Comparison of ENCODE assay signal across 1 cellular context in the genomic region with DNA sequence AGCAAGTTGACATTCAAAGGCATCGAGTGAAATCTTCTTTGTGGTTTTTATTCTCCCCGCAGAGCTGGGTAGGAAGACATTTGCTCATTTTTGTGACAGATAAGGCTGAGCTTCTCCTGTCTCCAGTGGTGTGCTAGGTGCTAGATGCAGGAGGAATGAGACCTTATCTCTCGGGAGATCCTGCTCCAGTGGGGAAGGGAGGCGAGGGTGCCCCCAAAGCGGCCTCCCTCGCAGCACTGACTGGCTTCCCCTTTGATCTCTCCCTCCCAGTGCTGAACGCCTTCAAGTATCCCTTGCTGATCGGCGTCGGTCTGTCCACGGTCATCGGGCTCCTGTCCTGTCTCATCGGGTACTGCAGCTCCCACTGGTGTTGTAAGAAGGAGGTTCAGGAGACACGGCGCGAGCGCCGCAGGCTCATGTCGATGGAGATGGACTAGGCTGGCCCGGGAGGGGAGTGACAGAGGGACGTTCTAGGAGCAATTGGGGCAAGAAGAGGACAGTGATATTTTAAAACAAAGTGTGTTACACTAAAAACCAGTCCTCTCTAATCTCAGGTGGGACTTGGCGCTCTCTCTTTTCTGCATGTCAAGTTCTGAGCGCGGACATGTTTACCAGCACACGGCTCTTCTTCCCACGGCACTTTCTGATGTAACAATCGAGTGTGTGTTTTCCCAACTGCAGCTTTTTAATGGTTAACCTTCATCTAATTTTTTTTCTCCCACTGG.
TF ChIP-seq lines count a peak whose summit lies in the region.

No MANE protein-coding gene starts in this region.

TF ChIP-seq in H1, 55 proteins besides CTCF, POLR2A, EP300 and RAD21 (continued from another document):
- no peak for TF ChIP-seq YY1 (IDR thresholded peaks at IDR 0.05; ENCODE audit: low read depth, low read length)
- TF ChIP-seq, protein P1, sequence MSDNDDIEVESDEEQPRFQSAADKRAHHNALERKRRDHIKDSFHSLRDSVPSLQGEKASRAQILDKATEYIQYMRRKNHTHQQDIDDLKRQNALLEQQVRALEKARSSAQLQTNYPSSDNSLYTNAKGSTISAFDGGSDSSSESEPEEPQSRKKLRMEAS (IDR thresholded peaks at IDR 0.05): no peak
- no peak for TF ChIP-seq RFX5 (IDR thresholded peaks at IDR 0.05; ENCODE audit: borderline replicate concordance, low read depth, low read length)
- no peak for TF ChIP-seq FOSL1 (IDR thresholded peaks at IDR 0.05; ENCODE audit: insufficient read depth, low read depth, low read length)
- no peak for TF ChIP-seq GABPA (IDR thresholded peaks at IDR 0.05; ENCODE audit: borderline replicate concordance, insufficient read depth, low read length)
- no peak for TF ChIP-seq HDAC6 (IDR thresholded peaks at IDR 0.05; ENCODE audit: low read depth, low read length)
- TF ChIP-seq SIN3A (conservative IDR thresholded peaks at IDR 0.05 in 1 of 2, IDR thresholded peaks at IDR 0.05 in 1 of 2; ENCODE audit: low read depth in 1 of 2, low read length in 2 of 2): no peak
